20 cellular contexts compared by ENCODE assay signal in the genomic region with DNA sequence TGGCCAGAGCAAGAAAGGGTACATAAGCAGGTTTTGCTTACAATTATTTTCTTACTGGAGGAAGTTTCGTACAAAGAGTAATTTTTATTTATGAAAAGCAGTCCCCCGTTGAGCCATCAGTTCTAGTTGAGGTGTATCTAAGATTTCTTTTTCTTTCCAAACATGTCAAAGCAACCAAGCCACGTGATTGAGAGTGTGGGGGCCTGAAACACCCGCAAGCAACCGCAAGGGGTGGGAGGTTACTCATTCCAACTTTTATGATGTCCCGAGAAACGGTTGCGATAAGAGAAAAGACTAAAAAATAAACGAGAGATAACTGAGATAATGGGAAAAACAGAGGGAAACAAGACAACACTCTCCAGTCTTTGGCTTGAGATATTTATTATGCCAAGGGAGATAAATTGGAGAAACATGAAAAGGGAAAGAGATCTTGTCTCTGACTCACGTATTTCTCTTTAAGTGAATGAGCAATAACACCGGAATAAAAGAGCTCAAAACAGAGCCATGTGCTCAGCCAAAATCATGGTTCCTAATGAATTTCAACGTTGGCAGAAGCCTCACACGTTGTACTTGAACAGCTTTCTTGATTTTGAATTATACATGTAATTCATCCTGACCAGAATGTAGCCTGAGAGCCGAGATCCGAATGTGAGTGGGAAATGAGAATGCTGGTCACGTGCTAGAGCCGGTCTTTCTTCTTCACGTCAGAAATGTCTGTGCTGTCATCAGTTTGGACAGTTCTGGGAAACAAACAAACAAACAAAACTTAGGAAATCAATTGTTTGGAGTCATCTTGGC.
"Had no signal": no experiment of that assay in that cellular context is flagged by ENCODE, and none has a peak within 500 bp of the region (broad histone marks: within the 10 kb centered on the region; RNA-seq: fewer than 3 reads in every experiment).

No MANE protein-coding gene starts in this region.

- H3K27ac Mint-ChIP-seq: activated B cell treated with CpG ODN at 0.5 μM for 24 hours; activated CD4-positive, alpha-beta memory T cell treated with anti-CD3 and anti-CD28 coated beads, Interleukin-2, amount 10 ng/mL, durations not matched to agents 7 days and 5 days; activated naive CD4-positive, alpha-beta T cell treated with anti-CD3 and anti-CD28 coated beads, Interleukin-2, amount 10 ng/mL, durations not matched to agents 7 days and 5 days; activated T-cell treated with anti-CD3 and anti-CD28 coated beads, Interleukin-2, amount 50 U/mL, for 24 hours; dendritic cell treated with granulocyte-macrophage colony-stimulating factor and Interleukin-4, amounts not matched to agents 40 ng/mL and 50 ng/mL, for 4 days; naive thymus-derived CD8-positive, alpha-beta T cell; stimulated activated naive B cell treated with anti-CD40 and anti-IgM and Interleukin-4, amounts not matched to agents 10 μg/mL and 1 μg/mL and 100 μg/mL, for 72 hours; T-cell had no signal

- H3K27me3 Mint-ChIP-seq: activated B cell treated with CpG ODN at 0.5 μM for 24 hours; activated CD4-positive, alpha-beta memory T cell treated with anti-CD3 and anti-CD28 coated beads, Interleukin-2, amount 10 ng/mL, durations not matched to agents 7 days and 5 days; activated naive CD4-positive, alpha-beta T cell treated with anti-CD3 and anti-CD28 coated beads, Interleukin-2, amount 10 ng/mL, durations not matched to agents 7 days and 5 days; activated T-cell treated with anti-CD3 and anti-CD28 coated beads, Interleukin-2, amount 50 U/mL, for 24 hours; dendritic cell treated with granulocyte-macrophage colony-stimulating factor and Interleukin-4, amounts not matched to agents 40 ng/mL and 50 ng/mL, for 4 days; stimulated activated naive B cell treated with anti-CD40 and anti-IgM and Interleukin-4, amounts not matched to agents 10 μg/mL and 1 μg/mL and 100 μg/mL, for 72 hours; T-cell had no signal

- H3K4me3 Mint-ChIP-seq: activated B cell treated with CpG ODN at 0.5 μM for 24 hours; activated CD4-positive, alpha-beta memory T cell treated with anti-CD3 and anti-CD28 coated beads, Interleukin-2, amount 10 ng/mL, durations not matched to agents 7 days and 5 days; activated naive CD4-positive, alpha-beta T cell treated with anti-CD3 and anti-CD28 coated beads, Interleukin-2, amount 10 ng/mL, durations not matched to agents 7 days and 5 days; activated T-cell treated with anti-CD3 and anti-CD28 coated beads, Interleukin-2, amount 50 U/mL, for 24 hours; dendritic cell treated with granulocyte-macrophage colony-stimulating factor and Interleukin-4, amounts not matched to agents 40 ng/mL and 50 ng/mL, for 4 days; naive thymus-derived CD8-positive, alpha-beta T cell; stimulated activated naive B cell treated with anti-CD40 and anti-IgM and Interleukin-4, amounts not matched to agents 10 μg/mL and 1 μg/mL and 100 μg/mL, for 72 hours; T-cell had no signal

- H3K9me3 Mint-ChIP-seq: activated B cell treated with CpG ODN at 0.5 μM for 24 hours had no signal

- ATAC-seq: left lobe of liver; naive thymus-derived CD8-positive, alpha-beta T cell; SK-N-SH treated with all-trans-retinoic acid at 6 μM for 48 hours; stimulated activated naive B cell treated with anti-CD40 and anti-IgM and Interleukin-4, amounts not matched to agents 10 μg/mL and 1 μg/mL and 100 μg/mL, for 72 hours; T-cell had no signal

- H3K4me1 Mint-ChIP-seq: activated B cell treated with CpG ODN at 0.5 μM for 24 hours; activated CD4-positive, alpha-beta memory T cell treated with anti-CD3 and anti-CD28 coated beads, Interleukin-2, amount 10 ng/mL, durations not matched to agents 7 days and 5 days; activated naive CD4-positive, alpha-beta T cell treated with anti-CD3 and anti-CD28 coated beads, Interleukin-2, amount 10 ng/mL, durations not matched to agents 7 days and 5 days; naive thymus-derived CD8-positive, alpha-beta T cell; stimulated activated naive B cell treated with anti-CD40 and anti-IgM and Interleukin-4, amounts not matched to agents 10 μg/mL and 1 μg/mL and 100 μg/mL, for 72 hours; T-cell had no signal

- DNase-seq: activated B cell treated with CpG ODN at 0.5 μM for 24 hours; activated CD4-positive, alpha-beta memory T cell treated with anti-CD3 and anti-CD28 coated beads, Interleukin-2, amount 10 ng/mL, durations not matched to agents 7 days and 5 days; activated CD4-positive, alpha-beta T cell treated with anti-CD3 and anti-CD28 coated beads for 48 hours; activated naive CD4-positive, alpha-beta T cell treated with anti-CD3 and anti-CD28 coated beads, Interleukin-2, amount 10 ng/mL, durations not matched to agents 7 days and 5 days; activated T-cell treated with anti-CD3 and anti-CD28 coated beads, Interleukin-2, amount 50 U/mL, for 24 hours; effector memory CD4-positive, alpha-beta T cell; esophagus squamous epithelium; foreskin melanocyte; glutamatergic neuron; hypothalamus; naive thymus-derived CD8-positive, alpha-beta T cell; nucleus accumbens; posterior cingulate gyrus; retina; stimulated activated naive B cell treated with anti-CD40 and anti-IgM and Interleukin-4, amounts not matched to agents 10 μg/mL and 1 μg/mL and 100 μg/mL, for 72 hours; T-cell; upper lobe of left lung had no signal

- H3K36me3 Mint-ChIP-seq: activated naive CD4-positive, alpha-beta T cell treated with anti-CD3 and anti-CD28 coated beads, Interleukin-2, amount 10 ng/mL, durations not matched to agents 7 days and 5 days; naive thymus-derived CD8-positive, alpha-beta T cell; stimulated activated naive B cell treated with anti-CD40 and anti-IgM and Interleukin-4, amounts not matched to agents 10 μg/mL and 1 μg/mL and 100 μg/mL, for 72 hours; T-cell had no signal
